Comparison of ENCODE assay signal across 8 cellular contexts in the genomic region with DNA sequence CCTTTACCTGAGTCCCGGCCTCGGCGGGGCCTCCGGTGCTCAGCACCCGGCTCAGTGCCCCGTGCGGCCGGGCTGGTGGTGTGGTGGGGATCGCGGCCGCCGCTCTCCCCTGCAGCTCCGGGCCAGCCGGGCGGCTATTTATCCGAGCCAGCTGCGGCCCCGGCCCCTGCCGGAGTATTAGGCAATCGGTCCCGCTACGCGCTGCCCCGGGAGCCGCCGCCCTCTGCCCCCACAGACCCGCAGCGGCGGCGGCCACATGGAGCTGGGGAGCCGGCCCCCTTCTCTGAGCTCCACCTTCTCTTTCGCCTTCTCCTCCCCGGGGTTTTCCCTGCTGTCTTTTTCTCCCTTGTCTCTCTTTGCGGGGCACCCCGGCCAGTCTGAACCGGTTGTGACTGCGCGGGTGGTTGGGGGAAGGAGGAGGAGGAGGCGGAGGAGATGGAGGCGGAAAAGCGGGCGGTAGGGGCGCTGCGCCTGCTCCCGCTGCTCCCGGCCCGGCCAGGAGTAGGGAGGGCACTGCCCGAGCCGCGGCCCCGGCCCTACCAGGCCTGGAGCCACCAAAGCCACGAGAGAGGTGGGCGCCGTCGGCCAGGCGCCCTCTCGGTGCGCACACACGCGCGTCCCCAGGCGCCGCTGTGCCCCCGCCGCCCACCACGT. TPM values are rescaled to one million over a fixed set of nuclear protein-coding genes. Genes with fewer than 3 reads are reported as not detected.
DNase-seq lines count a peak whose midpoint lies in the region; ATAC-seq and TF ChIP-seq lines count a peak whose summit lies in the region.

A gene with protein sequence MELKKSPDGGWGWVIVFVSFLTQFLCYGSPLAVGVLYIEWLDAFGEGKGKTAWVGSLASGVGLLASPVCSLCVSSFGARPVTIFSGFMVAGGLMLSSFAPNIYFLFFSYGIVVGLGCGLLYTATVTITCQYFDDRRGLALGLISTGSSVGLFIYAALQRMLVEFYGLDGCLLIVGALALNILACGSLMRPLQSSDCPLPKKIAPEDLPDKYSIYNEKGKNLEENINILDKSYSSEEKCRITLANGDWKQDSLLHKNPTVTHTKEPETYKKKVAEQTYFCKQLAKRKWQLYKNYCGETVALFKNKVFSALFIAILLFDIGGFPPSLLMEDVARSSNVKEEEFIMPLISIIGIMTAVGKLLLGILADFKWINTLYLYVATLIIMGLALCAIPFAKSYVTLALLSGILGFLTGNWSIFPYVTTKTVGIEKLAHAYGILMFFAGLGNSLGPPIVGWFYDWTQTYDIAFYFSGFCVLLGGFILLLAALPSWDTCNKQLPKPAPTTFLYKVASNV (minus strand): TSS at position 379 of the 654 bp plus-strand sequence. CDS start 25,559 bp downstream, outside the sequence.

- no peaks in the 10 kb centered on the region for H3F3A ChIP-seq in OCI-LY1 (ENCODE audit: insufficient read depth, low read length)

- peak; percentile 48 for DNase-seq in DMS114 treated with DMSO at 0.1 percent for 48 hours (lab: John Stamatoyannopoulos, UW; ENCODE audit: unreplicated experiment)
- peak; percentile 8 for DNase-seq in astrocyte of the cerebellum (ENCODE audit: low read depth)
- DNase-seq in iPS DF 6.9 (ENCODE audit: low read depth, low spot score), result no peak
- peak; percentile 36 to 46 for DNase-seq in gastrocnemius medialis
- DNase-seq in HT-29 (ENCODE audit: low spot score), result no peak

- H3K9me2 ChIP-seq in OCI-LY1 (ENCODE audit: low read depth, low read length), result no peaks in the 10 kb centered on the region

- no peak within 1 kb of the TSS for H2AFZ ChIP-seq in OCI-LY1 (ENCODE audit: low read length)

- WGBS in iPS DF 6.9 (ENCODE audit: insufficient coverage, insufficient read length), result no CpG with 5 or more reads among the region's 66 CpGs

- H3K9me3 ChIP-seq in OCI-LY1 (ENCODE audit: low read length) (no peaks in the 10 kb centered on the region), iPS DF 6.9 (ENCODE audit: control insufficient read depth, insufficient read depth, low read length) (no peaks in the 10 kb centered on the region), gastrocnemius medialis (no peaks in the 10 kb centered on the region)

- ATAC-seq in GM19328 (IDR thresholded peaks at IDR 0.05; ENCODE audit: unreplicated experiment) (peak; percentile 83), HG03342 (IDR thresholded peaks at IDR 0.05; ENCODE audit: unreplicated experiment) (peak; percentile 88), gastrocnemius medialis (peak; percentile 81 to 83)

- TF ChIP-seq POLR2A in gastrocnemius medialis (IDR thresholded peaks at IDR 0.05), result peak in 1 of 2 donors; percentile 15

- H4K20me1 ChIP-seq in OCI-LY1 (ENCODE audit: insufficient read depth, low read length), result no peaks in the 10 kb centered on the region

- H3K4me3 ChIP-seq in OCI-LY1 (ENCODE audit: low read depth, low read length, poor library complexity, severe bottlenecking) (no peak within 1 kb of the TSS), astrocyte of the cerebellum (ENCODE audit: low read depth, low read length) (peak within 1 kb of the TSS; percentile 62), iPS DF 6.9 (ENCODE audit: low read length) (peak within 1 kb of the TSS; percentile 47; the same call in 1 of the 2 replicates), gastrocnemius medialis (peak within 1 kb of the TSS; percentile 71 to 86 (median 76))

- H3K9ac ChIP-seq in OCI-LY1 (ENCODE audit: low read length), result no peak within 1 kb of the TSS

- H3K27ac ChIP-seq in OCI-LY1 (ENCODE audit: low read depth, low read length, poor library complexity, severe bottlenecking), result no peak within 1 kb of the TSS
- H3K27ac ChIP-seq in iPS DF 6.9 (ENCODE audit: low read length), result no peak within 1 kb of the TSS
- peak within 1 kb of the TSS; percentile 62 to 86 (median 78) for H3K27ac ChIP-seq in gastrocnemius medialis

- intact Hi-C loops in gastrocnemius medialis (cut with DNase I; ENCODE audit: low total_unique reads), result loop anchor here (2.0 to 5.0 kb wide), 3 partner anchors 43 to 95 kb away; a partner anchor contains a TSS

- no peaks in the 10 kb centered on the region for H3K79me2 ChIP-seq in OCI-LY1 (ENCODE audit: insufficient read depth, low read length)

- H3K27me3 ChIP-seq in OCI-LY1 (ENCODE audit: insufficient read depth, low read length) (no peaks in the 10 kb centered on the region), iPS DF 6.9 (ENCODE audit: control insufficient read depth, insufficient read depth, low read length) (no peaks in the 10 kb centered on the region; the same call in 1 of the 2 replicates), gastrocnemius medialis (no peaks in the 10 kb centered on the region)

- in situ Hi-C loops in astrocyte of the cerebellum (cut with HindIII; ENCODE audit: low sequenced_read_pairs), result no loop called here
- in situ Hi-C loops in gastrocnemius medialis (cut with MboI; ENCODE audit: low sequenced_read_pairs in 4 of 4), result loop anchor here in 2 of 4 donors (10.0 kb wide), 2 partner anchors 75 to 105 kb away; no protein-coding TSS in a partner anchor

- TF ChIP-seq CTCF in OCI-LY1 (IDR thresholded peaks at IDR 0.05; ENCODE audit: low read length) (no peak), astrocyte of the cerebellum (IDR thresholded peaks at IDR 0.05; ENCODE audit: low read depth, low read length, missing control alignments) (peak; percentile 47), gastrocnemius medialis (IDR thresholded peaks at IDR 0.05 in 4 of 5, conservative IDR thresholded peaks at IDR 0.05 in 1 of 5) (peak; percentile 20 to 57 (median 42))

- peak within 1 kb of the TSS; percentile 0; the same call in 1 of the 2 replicates for H3K4me2 ChIP-seq in OCI-LY1 (ENCODE audit: low read length)

- no peaks in the 10 kb centered on the region for H3K4me1 ChIP-seq in OCI-LY1 (ENCODE audit: insufficient read depth, low read length, severe bottlenecking)
- no peaks in the 10 kb centered on the region for H3K4me1 ChIP-seq in iPS DF 6.9 (ENCODE audit: control insufficient read depth, insufficient read depth, low read length)
- H3K4me1 ChIP-seq in gastrocnemius medialis, result peaks cover 17 to 20% of the 10 kb centered on the region in 2 donors

- H3K36me3 ChIP-seq in OCI-LY1 (ENCODE audit: insufficient read depth, low read length) (no peaks in the 10 kb centered on the region), iPS DF 6.9 (ENCODE audit: control insufficient read depth, insufficient read depth, low read length) (no peaks in the 10 kb centered on the region), gastrocnemius medialis (no peaks in the 10 kb centered on the region)

RNA-seq across cellular contexts. Expression of the gene that starts here (rescaled TPM):
- 1 to 10 TPM in 3 of 4 donors, under 1 TPM in 1; 0.73 to 7.4 (median 3.3) TPM for total RNA-seq in gastrocnemius medialis
- total RNA-seq in HT-29 (2014; rRNA removed; shearing (Covaris generic)), result not detected in 2 replicates

Comparison
In these comparisons a context has a peak if more than half of its experiments do, and no peak if none do; other contexts are left out.
1. DNase-seq: peak in DMS114 treated with DMSO at 0.1 percent for 48 hours (single experiment), astrocyte of the cerebellum (single experiment) and gastrocnemius medialis (2 of 2); none in iPS DF 6.9 (single experiment) and HT-29 (single experiment).
2. H3K27ac ChIP-seq: peak in gastrocnemius medialis (4 of 4); none in OCI-LY1 (single experiment) and iPS DF 6.9 (single experiment).
3. Peak in every context shown above with its lines, with median percentiles within 50 percentile points of each other: ATAC-seq.